ENCODE assay signal across 1 cellular context in genomic region chr9:88387035-88387732, GRCh38.
TF ChIP-seq lines count a peak whose summit lies in the region.

No MANE protein-coding gene starts in this region.

TF ChIP-seq in H1, 55 proteins besides CTCF, POLR2A, EP300 and RAD21:
- no peak for TF ChIP-seq CHD7 (IDR thresholded peaks at IDR 0.05; ENCODE audit: insufficient replicate concordance, low read length)
- no peak for TF ChIP-seq CBX8 (IDR thresholded peaks at IDR 0.05; ENCODE audit: borderline replicate concordance, low read depth, low read length)
- TF ChIP-seq CTBP2 (IDR thresholded peaks at IDR 0.05; ENCODE audit: borderline replicate concordance, insufficient read depth, insufficient read length, low read length), result no peak
- no peak for TF ChIP-seq CHD2 (IDR thresholded peaks at IDR 0.05; ENCODE audit: low read length)
- no peak for TF ChIP-seq NRF1 (IDR thresholded peaks at IDR 0.05; ENCODE audit: low read depth, low read length)
- no peak for TF ChIP-seq TAF1 (IDR thresholded peaks at IDR 0.05; ENCODE audit: low read depth, low read length)
- TF ChIP-seq CBX5 (IDR thresholded peaks at IDR 0.05; ENCODE audit: low read depth, low read length), result no peak
- no peak for TF ChIP-seq CHD1 (IDR thresholded peaks at IDR 0.05; ENCODE audit: low read depth, low read length)
- TF ChIP-seq YY1 (IDR thresholded peaks at IDR 0.05; ENCODE audit: low read depth, low read length), result no peak
- TF ChIP-seq RXRA (IDR thresholded peaks at IDR 0.05; ENCODE audit: insufficient read depth, low read depth, low read length), result no peak
- TF ChIP-seq SP2 (IDR thresholded peaks at IDR 0.05; ENCODE audit: low read length), result no peak
- TF ChIP-seq, protein P1, sequence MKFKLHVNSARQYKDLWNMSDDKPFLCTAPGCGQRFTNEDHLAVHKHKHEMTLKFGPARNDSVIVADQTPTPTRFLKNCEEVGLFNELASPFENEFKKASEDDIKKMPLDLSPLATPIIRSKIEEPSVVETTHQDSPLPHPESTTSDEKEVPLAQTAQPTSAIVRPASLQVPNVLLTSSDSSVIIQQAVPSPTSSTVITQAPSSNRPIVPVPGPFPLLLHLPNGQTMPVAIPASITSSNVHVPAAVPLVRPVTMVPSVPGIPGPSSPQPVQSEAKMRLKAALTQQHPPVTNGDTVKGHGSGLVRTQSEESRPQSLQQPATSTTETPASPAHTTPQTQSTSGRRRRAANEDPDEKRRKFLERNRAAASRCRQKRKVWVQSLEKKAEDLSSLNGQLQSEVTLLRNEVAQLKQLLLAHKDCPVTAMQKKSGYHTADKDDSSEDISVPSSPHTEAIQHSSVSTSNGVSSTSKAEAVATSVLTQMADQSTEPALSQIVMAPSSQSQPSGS (IDR thresholded peaks at IDR 0.05; ENCODE audit: low read length), result no peak
